16 cellular contexts compared by ENCODE assay signal in the genomic region with DNA sequence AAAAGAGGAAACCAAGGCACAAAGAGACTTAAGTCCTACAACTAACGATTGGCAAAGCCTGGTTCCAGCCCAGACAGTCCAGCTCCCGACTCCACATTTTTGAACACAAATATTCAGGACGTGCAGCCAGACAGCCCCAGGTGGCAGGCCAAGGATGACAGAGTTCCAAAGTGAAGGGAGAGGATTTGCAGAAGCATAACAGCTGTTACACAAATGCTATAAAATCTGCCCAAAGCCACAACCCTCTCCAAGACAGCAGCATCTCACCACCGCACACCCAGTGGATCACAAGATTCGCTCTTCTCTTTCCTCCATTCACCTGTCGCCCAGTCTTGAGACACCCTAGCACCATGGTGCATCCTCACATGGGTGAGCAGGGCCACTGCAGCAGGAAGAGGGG.
DNase-seq lines count a peak whose midpoint lies in the region; ATAC-seq lines count a peak whose summit lies in the region.
"Had no signal": no experiment of that assay in that cellular context is flagged by ENCODE, and none has a peak within 500 bp of the region (broad histone marks: within the 10 kb centered on the region; RNA-seq: fewer than 3 reads in every experiment).

No MANE protein-coding gene starts in this region.

- H3K4me3 Mint-ChIP-seq in stimulated activated naive CD8-positive, alpha-beta T cell treated with anti-CD3 and anti-CD28 coated beads, Interleukin-15, Interleukin-2, amounts not matched to agents 100 ng/mL and 50 ng/mL, for 24 hours = peak overlapping the region; percentile 13
- H3K4me3 Mint-ChIP-seq in activated T-helper 1 cell treated with anti-CD3 and anti-CD28 coated beads, Interleukin-12 subunit alpha, Interleukin-12 subunit beta, Interleukin-2, Interleukin-4 antibody, amounts not matched to agents 30 ng/mL and 10 ng/mL and 1 ng/mL, durations not matched to agents 14 hours and 24 hours and 36 hours = peak overlapping the region; percentile 6
- H3K4me3 Mint-ChIP-seq in activated T-helper 2 cell treated with anti-CD3 and anti-CD28 coated beads, Interferon-gamma antibody, Interleukin-2, Interleukin-4, amounts not matched to agents 10 μg/mL and 5 μg/mL and 100 μg/mL, durations not matched to agents 14 hours and 24 hours and 36 hours (ENCODE audit: low read depth) = no peak overlapping the region

- no peak for DNase-seq in stimulated activated naive CD8-positive, alpha-beta T cell treated with anti-CD3 and anti-CD28 coated beads, Interleukin-15, Interleukin-2, amounts not matched to agents 100 U/mL and 50 U/mL, for 24 hours
- no peak for DNase-seq in activated T-helper 1 cell treated with anti-CD3 and anti-CD28 coated beads, Interleukin-12 subunit alpha, Interleukin-12 subunit beta, Interleukin-2, Interleukin-4 antibody, amounts not matched to agents 30 ng/mL and 10 ng/mL and 1 ng/mL, durations not matched to agents 14 hours and 24 hours and 36 hours (ENCODE audit: low spot score)
- peak; percentile 32 for DNase-seq in left lobe of liver (ENCODE audit: low spot score)
- no peak for DNase-seq in NCI-H1436 (lab: John Stamatoyannopoulos, UW)
- DNase-seq in NCI-H128 (lab: John Stamatoyannopoulos, UW; ENCODE audit: unreplicated experiment) = no peak
- DNase-seq in activated T-helper 2 cell treated with anti-CD3 and anti-CD28 coated beads, Interferon-gamma antibody, Interleukin-2, Interleukin-4, amounts not matched to agents 10 μg/mL and 5 μg/mL and 100 μg/mL, durations not matched to agents 14 hours and 24 hours and 36 hours (ENCODE audit: low spot score) = no peak
- DNase-seq in T-helper 1 cell = no peak
- DNase-seq: gastrocnemius medialis; kidney glomerular epithelial cell; MG63; NCI-H187; NCI-H446; SIG-M5; stimulated activated CD4-positive, alpha-beta T cell treated with anti-CD3 and anti-CD28 coated beads, Interleukin-12 subunit alpha, Interleukin-12 subunit beta, amount 100 ng/mL, for 4 hours had no signal

- H3K27me3 Mint-ChIP-seq in stimulated activated naive CD8-positive, alpha-beta T cell treated with anti-CD3 and anti-CD28 coated beads, Interleukin-15, Interleukin-2, amounts not matched to agents 100 ng/mL and 50 ng/mL, for 24 hours = peaks cover 28% of the 10 kb centered on the region
- H3K27me3 Mint-ChIP-seq in activated T-helper 1 cell treated with anti-CD3 and anti-CD28 coated beads, Interleukin-12 subunit alpha, Interleukin-12 subunit beta, Interleukin-2, Interleukin-4 antibody, amounts not matched to agents 30 ng/mL and 10 ng/mL and 1 ng/mL, durations not matched to agents 14 hours and 24 hours and 36 hours (ENCODE audit: insufficient read depth) = peaks cover 27% of the 10 kb centered on the region
- peaks cover 20% of the 10 kb centered on the region for H3K27me3 Mint-ChIP-seq in activated T-helper 2 cell treated with anti-CD3 and anti-CD28 coated beads, Interferon-gamma antibody, Interleukin-2, Interleukin-4, amounts not matched to agents 10 μg/mL and 5 μg/mL and 100 μg/mL, durations not matched to agents 14 hours and 24 hours and 36 hours (ENCODE audit: low read depth)

- peaks cover 65% of the 10 kb centered on the region for H3K4me1 Mint-ChIP-seq in stimulated activated naive CD8-positive, alpha-beta T cell treated with anti-CD3 and anti-CD28 coated beads, Interleukin-15, Interleukin-2, amounts not matched to agents 100 ng/mL and 50 ng/mL, for 24 hours (ENCODE audit: low read depth)
- peaks cover 45% of the 10 kb centered on the region for H3K4me1 Mint-ChIP-seq in activated T-helper 1 cell treated with anti-CD3 and anti-CD28 coated beads, Interleukin-12 subunit alpha, Interleukin-12 subunit beta, Interleukin-2, Interleukin-4 antibody, amounts not matched to agents 30 ng/mL and 10 ng/mL and 1 ng/mL, durations not matched to agents 14 hours and 24 hours and 36 hours (ENCODE audit: low read depth)
- peaks cover 25% of the 10 kb centered on the region for H3K4me1 Mint-ChIP-seq in activated T-helper 2 cell treated with anti-CD3 and anti-CD28 coated beads, Interferon-gamma antibody, Interleukin-2, Interleukin-4, amounts not matched to agents 10 μg/mL and 5 μg/mL and 100 μg/mL, durations not matched to agents 14 hours and 24 hours and 36 hours (ENCODE audit: low read depth)

- no peaks in the 10 kb centered on the region for H3K9me3 Mint-ChIP-seq in stimulated activated naive CD8-positive, alpha-beta T cell treated with anti-CD3 and anti-CD28 coated beads, Interleukin-15, Interleukin-2, amounts not matched to agents 100 ng/mL and 50 ng/mL, for 24 hours
- no peaks in the 10 kb centered on the region for H3K9me3 Mint-ChIP-seq in activated T-helper 1 cell treated with anti-CD3 and anti-CD28 coated beads, Interleukin-12 subunit alpha, Interleukin-12 subunit beta, Interleukin-2, Interleukin-4 antibody, amounts not matched to agents 30 ng/mL and 10 ng/mL and 1 ng/mL, durations not matched to agents 14 hours and 24 hours and 36 hours
- no peaks in the 10 kb centered on the region for H3K9me3 Mint-ChIP-seq in activated T-helper 2 cell treated with anti-CD3 and anti-CD28 coated beads, Interferon-gamma antibody, Interleukin-2, Interleukin-4, amounts not matched to agents 10 μg/mL and 5 μg/mL and 100 μg/mL, durations not matched to agents 14 hours and 24 hours and 36 hours
- H3K9me3 Mint-ChIP-seq: T-helper 1 cell treated with Interleukin-12 subunit alpha and Interleukin-12 subunit beta and Interleukin-4 antibody, amounts not matched to agents 30 μg/mL and 1 μg/mL, for 36 hours had no signal

- intact Hi-C loops in activated T-helper 1 cell treated with anti-CD3 and anti-CD28 coated beads, Interleukin-12 subunit alpha, Interleukin-12 subunit beta, Interleukin-2, Interleukin-4 antibody, amounts not matched to agents 30 ng/mL and 10 ng/mL and 1 ng/mL, durations not matched to agents 14 hours and 24 hours and 36 hours (cut with micrococcal nuclease) = no loop called here
- intact Hi-C loops in activated T-helper 2 cell treated with anti-CD3 and anti-CD28 coated beads, Interferon-gamma antibody, Interleukin-2, Interleukin-4, amounts not matched to agents 10 μg/mL and 5 μg/mL and 100 μg/mL, durations not matched to agents 14 hours and 24 hours and 36 hours (cut with micrococcal nuclease) = no loop called here

- H3K27ac Mint-ChIP-seq in stimulated activated naive CD8-positive, alpha-beta T cell treated with anti-CD3 and anti-CD28 coated beads, Interleukin-15, Interleukin-2, amounts not matched to agents 100 ng/mL and 50 ng/mL, for 24 hours = peak overlapping the region; percentile 40
- H3K27ac Mint-ChIP-seq in activated T-helper 1 cell treated with anti-CD3 and anti-CD28 coated beads, Interleukin-12 subunit alpha, Interleukin-12 subunit beta, Interleukin-2, Interleukin-4 antibody, amounts not matched to agents 30 ng/mL and 10 ng/mL and 1 ng/mL, durations not matched to agents 14 hours and 24 hours and 36 hours = peak overlapping the region; percentile 29
- H3K27ac Mint-ChIP-seq in activated T-helper 2 cell treated with anti-CD3 and anti-CD28 coated beads, Interferon-gamma antibody, Interleukin-2, Interleukin-4, amounts not matched to agents 10 μg/mL and 5 μg/mL and 100 μg/mL, durations not matched to agents 14 hours and 24 hours and 36 hours = no peak overlapping the region

- H3K36me3 Mint-ChIP-seq in stimulated activated naive CD8-positive, alpha-beta T cell treated with anti-CD3 and anti-CD28 coated beads, Interleukin-15, Interleukin-2, amounts not matched to agents 100 ng/mL and 50 ng/mL, for 24 hours (ENCODE audit: low read depth) = no peaks in the 10 kb centered on the region
- no peaks in the 10 kb centered on the region for H3K36me3 Mint-ChIP-seq in activated T-helper 1 cell treated with anti-CD3 and anti-CD28 coated beads, Interleukin-12 subunit alpha, Interleukin-12 subunit beta, Interleukin-2, Interleukin-4 antibody, amounts not matched to agents 30 ng/mL and 10 ng/mL and 1 ng/mL, durations not matched to agents 14 hours and 24 hours and 36 hours (ENCODE audit: low read depth)
- no peaks in the 10 kb centered on the region for H3K36me3 Mint-ChIP-seq in activated T-helper 2 cell treated with anti-CD3 and anti-CD28 coated beads, Interferon-gamma antibody, Interleukin-2, Interleukin-4, amounts not matched to agents 10 μg/mL and 5 μg/mL and 100 μg/mL, durations not matched to agents 14 hours and 24 hours and 36 hours (ENCODE audit: low read depth)

- no peak for ATAC-seq in stimulated activated naive CD8-positive, alpha-beta T cell treated with anti-CD3 and anti-CD28 coated beads, Interleukin-15, Interleukin-2, amounts not matched to agents 100 U/mL and 50 U/mL, for 24 hours
- no peak for ATAC-seq in left lobe of liver
- ATAC-seq: gastrocnemius medialis had no signal
